8 cellular contexts compared by ENCODE assay signal in genomic region chr15:83206971-83207621, GRCh38. TPM values are rescaled to one million over a fixed set of nuclear protein-coding genes. Genes with fewer than 3 reads are reported as not detected.
DNase-seq lines count a peak whose midpoint lies in the region; ATAC-seq and TF ChIP-seq lines count a peak whose summit lies in the region.

No MANE protein-coding gene starts in this region.

- no peak overlapping the region for H2AFZ ChIP-seq in PC-9

- peak; percentile 39 for DNase-seq in COR-L47 (lab: John Stamatoyannopoulos, UW)
- DNase-seq in NCI-H2227 (lab: John Stamatoyannopoulos, UW; ENCODE audit: unreplicated experiment) = peak; percentile 74
- peak; percentile 21 to 41 (median 30) for DNase-seq in body of pancreas
- DNase-seq in hippocampal formation (lab: John Stamatoyannopoulos, UW) = peak; percentile 10 to 41
- no peak for DNase-seq in superior temporal gyrus (ENCODE audit: extremely low spot score)
- no peak for DNase-seq in PC-9

- no peaks in the 10 kb centered on the region for H3K27me3 ChIP-seq in body of pancreas
- no peaks in the 10 kb centered on the region for H3K27me3 ChIP-seq in rectal smooth muscle tissue (ENCODE audit: control insufficient read depth, insufficient read depth, low read length)
- H3K27me3 ChIP-seq in PC-9 (ENCODE audit: insufficient read depth, low read depth) = no peaks in the 10 kb centered on the region

- peak in 1 of 3 donors; percentile 24 for TF ChIP-seq POLR2A in body of pancreas (IDR thresholded peaks at IDR 0.05)

- H4K20me1 ChIP-seq in PC-9 (ENCODE audit: insufficient read depth) = no peaks in the 10 kb centered on the region

- H3F3A ChIP-seq in PC-9 (ENCODE audit: insufficient read depth, low read depth) = no peaks in the 10 kb centered on the region; the same call in 1 of the 2 replicates

- TF ChIP-seq CTCF in body of pancreas (IDR thresholded peaks at IDR 0.05) = peak in 1 of 7 experiments; percentile 2
- TF ChIP-seq CTCF in PC-9 (conservative IDR thresholded peaks at IDR 0.05) = no peak

- WGBS in body of pancreas, 2 donors = 0 to 2% methylated on average over 3 to 50 of the region's 89 CpGs

- peak; percentile 27 for ATAC-seq in GM21381 (IDR thresholded peaks at IDR 0.05; ENCODE audit: unreplicated experiment)
- peak; percentile 54 for ATAC-seq in body of pancreas

- POLR2A ChIA-PET in PC-9 (lab: Charles Lee; ENCODE audit: unreplicated experiment) = no interaction called here

- H3K4me3 ChIP-seq in body of pancreas = peak overlapping the region; percentile 76 to 78
- H3K4me3 ChIP-seq in rectal smooth muscle tissue (ENCODE audit: low read length) = peak overlapping the region; percentile 78
- no peak overlapping the region for H3K4me3 ChIP-seq in PC-9

- H3K79me2 ChIP-seq in PC-9 (ENCODE audit: low read depth) = no peaks in the 10 kb centered on the region

- peak overlapping the region; percentile 75 to 87 (median 80) for H3K27ac ChIP-seq in body of pancreas
- H3K27ac ChIP-seq in rectal smooth muscle tissue (ENCODE audit: low read depth, low read length) = peak overlapping the region; percentile 91
- H3K27ac ChIP-seq in PC-9 = no peak overlapping the region

- no peak overlapping the region for H3K4me2 ChIP-seq in PC-9

- H3K9me3 ChIP-seq in body of pancreas (no peaks in the 10 kb centered on the region), PC-9 (ENCODE audit: insufficient read depth, low read depth) (no peaks in the 10 kb centered on the region)

- H3K4me1 ChIP-seq in body of pancreas (peaks cover 21% of the 10 kb centered on the region), rectal smooth muscle tissue (ENCODE audit: control insufficient read depth, insufficient read depth, low read length) (peaks cover 14% of the 10 kb centered on the region), PC-9 (replicated peaks; ENCODE audit: insufficient read depth) (peaks cover 4% of the 10 kb centered on the region; the same call in 1 of the 2 replicates)

- no peaks in the 10 kb centered on the region for H3K9me2 ChIP-seq in PC-9 (ENCODE audit: insufficient read depth)

- H3K36me3 ChIP-seq in body of pancreas (replicated peaks in 1 of 2; ENCODE audit: insufficient read depth in 1 of 2, low read depth in 2 of 2) (no peaks in the 10 kb centered on the region), rectal smooth muscle tissue (ENCODE audit: control insufficient read depth, insufficient read depth, low read length) (no peaks in the 10 kb centered on the region), PC-9 (ENCODE audit: low read depth) (no peaks in the 10 kb centered on the region)

- CTCF ChIA-PET in PC-9 (lab: Charles Lee) = interaction anchor here (0.5 kb wide), 1 partner anchor 87 kb away, joined by 11 read pairs; no protein-coding TSS in a partner anchor

- H3K9ac ChIP-seq in rectal smooth muscle tissue (ENCODE audit: low read length) = peak overlapping the region; percentile 63

- intact Hi-C loops in body of pancreas (cut with DNase I) (no loop called here), PC-9 (cut with micrococcal nuclease; ENCODE audit: unreplicated experiment) (no loop called here)

- no TSS peak for BruUV-seq in PC-9 (replicated peaks; lab: Mats Ljungman, UMichigan)

RNA-seq across cellular contexts. Expression of gene HDGFL3, which starts 0.5 kb away (rescaled TPM):
- 10 to 100 TPM; 10.4 to 22.7 TPM for total RNA-seq in body of pancreas
- total RNA-seq in PC-9 (2021) = 10.1 TPM in 2 replicates

Comparison
In these comparisons a context has a peak if more than half of its experiments do, and no peak if none do; other contexts are left out.
1. DNase-seq: peak in COR-L47 (single experiment), NCI-H2227 (single experiment), body of pancreas (4 of 4) and hippocampal formation (2 of 2); none in superior temporal gyrus (single experiment) and PC-9 (0 of 2).